ENCODE assay signal across 11 cellular contexts in genomic region chr7:48255046-48255445, GRCh38.
DNase-seq lines count a peak whose midpoint lies in the region; ATAC-seq and TF ChIP-seq lines count a peak whose summit lies in the region.
"Had no signal": no experiment of that assay in that cellular context is flagged by ENCODE, and none has a peak within 500 bp of the region (broad histone marks: within the 10 kb centered on the region; RNA-seq: fewer than 3 reads in every experiment).

No MANE protein-coding gene starts in this region.

- no peak overlapping the region for H3K4me3 ChIP-seq in body of pancreas

- no peaks in the 10 kb centered on the region for H3K36me3 ChIP-seq in body of pancreas (replicated peaks in 1 of 2; ENCODE audit: insufficient read depth in 1 of 2, low read depth in 2 of 2)

- no peaks in the 10 kb centered on the region for H3K4me1 Mint-ChIP-seq in stimulated activated memory B cell treated with anti-CD40 and anti-IgM and Interleukin-4, amounts not matched to agents 10 μg/mL and 1 μg/mL and 100 μg/mL, for 72 hours
- H3K4me1 Mint-ChIP-seq: T-helper 17 cell had no signal

- H3K27ac ChIP-seq in epithelial cell of prostate (no peak overlapping the region), body of pancreas (no peak overlapping the region)

- DNase-seq in EL (peak; percentile 47), epithelial cell of prostate (ENCODE audit: low read depth, low spot score) (peak; percentile 58), COR-L47 (lab: John Stamatoyannopoulos, UW) (no peak), NCI-H187 treated with DMSO at 0.1 percent for 48 hours (lab: John Stamatoyannopoulos, UW) (no peak), body of pancreas (no peak)
- DNase-seq: NCI-H2107; stimulated activated naive B cell treated with anti-CD40 and anti-IgM and Interleukin-4, amounts not matched to agents 10 μg/mL and 1 μg/mL and 100 μg/mL, for 72 hours; T-helper 17 cell had no signal

- no peak for TF ChIP-seq CTCF in body of pancreas (IDR thresholded peaks at IDR 0.05)

- H3K27ac Mint-ChIP-seq in stimulated activated memory B cell treated with anti-CD40 and anti-IgM and Interleukin-4, amounts not matched to agents 10 μg/mL and 1 μg/mL and 100 μg/mL, for 72 hours = no peak overlapping the region
- H3K27ac Mint-ChIP-seq: stimulated activated naive B cell treated with anti-CD40 and anti-IgM and Interleukin-4, amounts not matched to agents 10 μg/mL and 1 μg/mL and 100 μg/mL, for 72 hours; T-helper 17 cell had no signal

- ATAC-seq in GM18907 (IDR thresholded peaks at IDR 0.05; ENCODE audit: unreplicated experiment) = peak; percentile 48
- peak; percentile 55 for ATAC-seq in HG03439 (IDR thresholded peaks at IDR 0.05; ENCODE audit: unreplicated experiment)
- no peak for ATAC-seq in body of pancreas
- no peak for ATAC-seq in stimulated activated memory B cell treated with anti-CD40 and anti-IgM and Interleukin-4, amounts not matched to agents 10 μg/mL and 1 μg/mL and 100 μg/mL, for 72 hours
- ATAC-seq: stimulated activated naive B cell treated with anti-CD40 and anti-IgM and Interleukin-4, amounts not matched to agents 10 μg/mL and 1 μg/mL and 100 μg/mL, for 72 hours; T-helper 17 cell had no signal

- H3K27me3 ChIP-seq in body of pancreas = no peaks in the 10 kb centered on the region

- no peak for TF ChIP-seq POLR2A in body of pancreas (IDR thresholded peaks at IDR 0.05)

- H3K9me3 Mint-ChIP-seq in stimulated activated memory B cell treated with anti-CD40 and anti-IgM and Interleukin-4, amounts not matched to agents 10 μg/mL and 1 μg/mL and 100 μg/mL, for 72 hours = peaks cover 5% of the 10 kb centered on the region

- intact Hi-C loops in body of pancreas (cut with DNase I) = no loop called here

- no peaks in the 10 kb centered on the region for H3K9me3 ChIP-seq in body of pancreas

- H3K4me3 Mint-ChIP-seq in stimulated activated memory B cell treated with anti-CD40 and anti-IgM and Interleukin-4, amounts not matched to agents 10 μg/mL and 1 μg/mL and 100 μg/mL, for 72 hours = no peak overlapping the region
- H3K4me3 Mint-ChIP-seq: stimulated activated naive B cell treated with anti-CD40 and anti-IgM and Interleukin-4, amounts not matched to agents 10 μg/mL and 1 μg/mL and 100 μg/mL, for 72 hours; T-helper 17 cell had no signal

- WGBS in body of pancreas, 2 donors = 15 to 21% methylated on average over 1 of the region's 1 CpG

- H3K4me1 ChIP-seq in body of pancreas = no peaks in the 10 kb centered on the region

- H3K36me3 Mint-ChIP-seq in stimulated activated memory B cell treated with anti-CD40 and anti-IgM and Interleukin-4, amounts not matched to agents 10 μg/mL and 1 μg/mL and 100 μg/mL, for 72 hours = no peaks in the 10 kb centered on the region
- H3K36me3 Mint-ChIP-seq: stimulated activated naive B cell treated with anti-CD40 and anti-IgM and Interleukin-4, amounts not matched to agents 10 μg/mL and 1 μg/mL and 100 μg/mL, for 72 hours had no signal

- no peaks in the 10 kb centered on the region for H3K27me3 Mint-ChIP-seq in stimulated activated memory B cell treated with anti-CD40 and anti-IgM and Interleukin-4, amounts not matched to agents 10 μg/mL and 1 μg/mL and 100 μg/mL, for 72 hours
- H3K27me3 Mint-ChIP-seq: stimulated activated naive B cell treated with anti-CD40 and anti-IgM and Interleukin-4, amounts not matched to agents 10 μg/mL and 1 μg/mL and 100 μg/mL, for 72 hours; T-helper 17 cell had no signal

Comparison
In these comparisons a context has a peak if more than half of its experiments do, and no peak if none do; other contexts are left out.
1. DNase-seq: peak in EL (single experiment) and epithelial cell of prostate (single experiment); none in COR-L47 (single experiment), NCI-H187 treated with DMSO at 0.1 percent for 48 hours (single experiment) and body of pancreas (0 of 4).
2. ATAC-seq: peak in GM18907 (single experiment) and HG03439 (single experiment); none in body of pancreas (single experiment) and stimulated activated memory B cell treated with anti-CD40 and anti-IgM and Interleukin-4, amounts not matched to agents 10 μg/mL and 1 μg/mL and 100 μg/mL, for 72 hours (single experiment).